Comparison of ENCODE assay signal across 29 cellular contexts in genomic region chr11:1791912-1792311, GRCh38. TPM values are rescaled to one million over a fixed set of nuclear protein-coding genes. Genes with fewer than 3 reads are reported as not detected.
"Had no signal": no experiment of that assay in that cellular context is flagged by ENCODE, and none has a peak within 500 bp of the region (broad histone marks: within the 10 kb centered on the region; RNA-seq: fewer than 3 reads in every experiment).

No MANE protein-coding gene starts in this region.

- H3K4me3 Mint-ChIP-seq: nephron progenitor cell had no signal

- ATAC-seq: activated CD4-positive, CD25-positive, alpha-beta regulatory T cell treated with anti-CD3 and anti-CD28 coated beads, Interleukin-2, amount 50 U/mL, for 24 hours; activated naive CD4-positive, alpha-beta T cell treated with anti-CD3 and anti-CD28 coated beads, Interleukin-2, amount 50 U/mL, for 72 hours; lower lobe of right lung had no signal

- H3K9ac ChIP-seq: parathyroid adenoma had no signal

- H3K4me3 ChIP-seq: colonic mucosa, esophagus squamous epithelium, hepatocyte, lower lobe of right lung, right atrium auricular region, spleen, tibial nerve had no signal

- H3K27ac Mint-ChIP-seq: activated naive CD4-positive, alpha-beta T cell treated with anti-CD3 and anti-CD28 coated beads, Interleukin-2, amount 50 U/mL, for 72 hours; nephron progenitor cell had no signal

- H3K4me2 ChIP-seq: hepatocyte had no signal

- H3K4me1 ChIP-seq: lower lobe of right lung, parathyroid adenoma, right atrium auricular region, tibial nerve had no signal

- H3K27ac ChIP-seq: colonic mucosa, epithelial cell of prostate, esophagus squamous epithelium, hepatocyte, lower lobe of right lung, parathyroid adenoma, right atrium auricular region, tibial nerve, WERI-Rb-1 had no signal

- H3K9me3 Mint-ChIP-seq: T-helper 1 cell treated with Interleukin-12 subunit alpha and Interleukin-12 subunit beta and Interleukin-4 antibody, amounts not matched to agents 30 μg/mL and 1 μg/mL, for 36 hours had no signal

- H3K36me3 ChIP-seq: colonic mucosa, esophagus squamous epithelium, lower lobe of right lung, right atrium auricular region, spleen, tibial nerve, WERI-Rb-1 had no signal

- H3K27me3 ChIP-seq: colonic mucosa, hepatocyte, right atrium auricular region, spleen had no signal

- H3K9me3 ChIP-seq: colonic mucosa, esophagus squamous epithelium, lower lobe of right lung, right atrium auricular region had no signal

- DNase-seq: activated CD4-positive, alpha-beta T cell treated with anti-CD3 and anti-CD28 coated beads for 48 hours; activated CD4-positive, alpha-beta T cell treated with anti-CD3 and anti-CD28 coated beads, Interleukin-2, amount 50 U/mL, for 48 hours; activated naive CD4-positive, alpha-beta T cell; activated T-cell treated with anti-CD3 and anti-CD28 coated beads, Interleukin-2, amount 50 U/mL, for 48 hours; colonic mucosa; effector CD8-positive, alpha-beta T cell; esophagus squamous epithelium; kidney; lower lobe of right lung; mesendoderm; nephron progenitor cell; spleen; stimulated activated naive CD4-positive, alpha-beta T cell treated with Interleukin-2 at 50 U/mL for 16 hours; SW 1271; T-helper 9 cell; WERI-Rb-1 had no signal

RNA-seq across cellular contexts. Expression of gene SYT8, which starts 42.9 kb away (rescaled TPM):
- total RNA-seq: activated naive CD4-positive, alpha-beta T cell treated with anti-CD3 and anti-CD28 coated beads, Interleukin-2, amount 50 U/mL, for 72 hours; frontal cortex; mononuclear cell; pulmonary artery endothelial cell; right atrium auricular region; spleen; temporal lobe had no signal

RNA-seq across cellular contexts. Expression of gene TNNI2, which starts 46.9 kb away (rescaled TPM):
- total RNA-seq: activated naive CD4-positive, alpha-beta T cell treated with anti-CD3 and anti-CD28 coated beads, Interleukin-2, amount 50 U/mL, for 72 hours; dermis microvascular lymphatic vessel endothelial cell; frontal cortex; pulmonary artery endothelial cell; right atrium auricular region; temporal lobe; tibial nerve had no signal
